ENCODE assay signal across 28 cellular contexts in the genomic region with DNA sequence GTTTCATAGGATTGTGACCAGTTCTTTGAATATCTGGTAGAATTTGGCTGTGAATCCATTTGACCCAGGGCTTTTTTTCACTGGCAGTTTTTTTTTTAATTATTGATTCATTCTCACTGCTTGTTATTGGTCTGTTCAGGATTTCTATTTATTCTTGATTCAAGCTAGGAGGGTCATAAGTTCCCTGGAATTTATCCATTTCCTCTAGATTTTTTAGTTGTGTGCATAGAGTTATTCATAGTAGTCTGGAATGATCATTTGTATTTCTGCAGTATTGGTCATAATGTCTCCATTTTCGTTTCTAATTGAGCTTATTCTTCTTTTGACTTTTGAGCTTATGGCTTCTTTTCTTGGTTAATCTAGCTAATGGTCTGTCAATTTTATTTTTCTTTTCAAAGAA.
A peak's percentile ranks its signal among the peaks of the same experiment; 100 is the strongest.
DNase-seq lines count a peak whose midpoint lies in the region; ATAC-seq and TF ChIP-seq lines count a peak whose summit lies in the region.
"Had no signal": no experiment of that assay in that cellular context is flagged by ENCODE, and none has a peak within 500 bp of the region (broad histone marks: within the 10 kb centered on the region; RNA-seq: fewer than 3 reads in every experiment).

No MANE protein-coding gene starts in this region.

- no peak for TF ChIP-seq POLR2A in heart left ventricle (IDR thresholded peaks at IDR 0.05)

- H3K4me1 ChIP-seq in heart left ventricle, result peaks cover 0 to 30% (median 5%) of the 10 kb centered on the region in 12 donors
- H3K4me1 ChIP-seq in skeletal muscle satellite cell (ENCODE audit: control insufficient read depth, insufficient read depth, low read length), result peaks cover 32% of the 10 kb centered on the region
- H3K4me1 ChIP-seq: breast epithelium had no signal

- no peaks in the 10 kb centered on the region for H3K9me3 ChIP-seq in heart left ventricle
- no peaks in the 10 kb centered on the region for H3K9me3 ChIP-seq in skeletal muscle satellite cell (replicated peaks; ENCODE audit: low read length)
- H3K9me3 ChIP-seq: breast epithelium had no signal

- H3K27me3 ChIP-seq in heart left ventricle (no peaks in the 10 kb centered on the region), skeletal muscle satellite cell (ENCODE audit: control insufficient read depth, insufficient read depth, low read length) (no peaks in the 10 kb centered on the region)
- H3K27me3 ChIP-seq: breast epithelium had no signal

- H3K36me3 ChIP-seq in heart left ventricle, result no peaks in the 10 kb centered on the region
- no peaks in the 10 kb centered on the region for H3K36me3 ChIP-seq in skeletal muscle satellite cell (ENCODE audit: insufficient read depth, low read length)
- H3K36me3 ChIP-seq: breast epithelium had no signal

- intact Hi-C loops in heart left ventricle (cut with DNase I), result no loop called here
- intact Hi-C loops in cardiac septum (cut with DNase I), result no loop called here

- ATAC-seq in heart left ventricle, result no peak
- no peak for ATAC-seq in activated CD4-positive, CD25-positive, alpha-beta regulatory T cell treated with anti-CD3 and anti-CD28 coated beads, Interleukin-2, amount 50 U/mL, for 24 hours
- ATAC-seq: activated CD4-positive, alpha-beta T cell treated with anti-CD3 and anti-CD28 coated beads for 36 hours; activated CD8-positive, alpha-beta T cell treated with anti-CD3 and anti-CD28 coated beads for 36 hours; activated T-helper 17 cell treated with anti-CD3 and anti-CD28 coated beads, Interleukin-2, amount 50 U/mL, for 72 hours; natural killer cell treated with Interleukin-12 subunit alpha and Interleukin-12 subunit beta and Interleukin-15 and Interleukin-18, amount 100 ng/mL, for 72 hours; stimulated activated naive B cell treated with anti-CD40 and anti-IgM and Interleukin-4, amounts not matched to agents 10 μg/mL and 1 μg/mL and 100 μg/mL, for 72 hours had no signal

- no peak overlapping the region for H3K4me3 ChIP-seq in heart left ventricle
- H3K4me3 ChIP-seq in skeletal muscle satellite cell (ENCODE audit: low read length), result peak overlapping the region; percentile 24
- H3K4me3 ChIP-seq: breast epithelium, lung had no signal

- no peak for TF ChIP-seq CTCF in heart left ventricle (IDR thresholded peaks at IDR 0.05)

- peak overlapping the region in 8 of 12 donors; percentile 16 to 75 (median 53) for H3K27ac ChIP-seq in heart left ventricle
- no peak overlapping the region for H3K27ac ChIP-seq in substantia nigra (ENCODE audit: low read depth, low read length, poor library complexity, severe bottlenecking)
- H3K27ac ChIP-seq: breast epithelium had no signal

- H3K4me2 ChIP-seq in skeletal muscle satellite cell (ENCODE audit: low read length), result peak overlapping the region; percentile 56

- peak overlapping the region; percentile 37 for H3K9ac ChIP-seq in skeletal muscle satellite cell (ENCODE audit: low read depth, low read length)

- 36 to 56% (median 50%) methylated on average over 1 of the region's 1 CpG for WGBS in heart left ventricle, 4 donors

- DNase-seq in heart left ventricle, result no peak
- no peak for DNase-seq in cardiac septum (ENCODE audit: low spot score)
- peak; percentile 39 for DNase-seq in LHCN-M2 (ENCODE audit: low read depth)
- DNase-seq in fibroblast of peridontal ligament (ENCODE audit: extremely low read depth), result peak; percentile 46
- DNase-seq in epidermal melanocyte (ENCODE audit: insufficient read length, low spot score), result no peak
- no peak for DNase-seq in substantia nigra (lab: John Stamatoyannopoulos, UW)
- DNase-seq: 8988T; activated CD4-positive, alpha-beta T cell treated with anti-CD3 and anti-CD28 coated beads for 36 hours; activated CD8-positive, alpha-beta memory T cell treated with anti-CD3 and anti-CD28 coated beads, Interleukin-2, amount 50 U/mL, for 48 hours; activated CD8-positive, alpha-beta T cell treated with anti-CD3 and anti-CD28 coated beads for 36 hours; amygdala; DND-41; glutamatergic neuron; H7; Karpas-422; kidney; NCI-H1417; NCI-H2227 treated with DMSO at 0.1 percent for 48 hours; NCI-H526 treated with DMSO at 0.1 percent for 48 hours; SHP77; stimulated activated naive B cell treated with anti-CD40 and anti-IgM and Interleukin-4, amounts not matched to agents 10 μg/mL and 1 μg/mL and 100 μg/mL, for 72 hours; SW 1271 had no signal

Comparison
In these comparisons a context has a peak if more than half of its experiments do, and no peak if none do; other contexts are left out.
1. DNase-seq: peak in LHCN-M2 (single experiment) and fibroblast of peridontal ligament (single experiment); none in heart left ventricle (0 of 5), cardiac septum (single experiment), epidermal melanocyte (single experiment) and substantia nigra (0 of 49).